ENCODE assay signal across 10 cellular contexts in genomic region chr16:30353438-30354129, GRCh38. TPM values are rescaled to one million over a fixed set of nuclear protein-coding genes. Genes with fewer than 3 reads are reported as not detected.
DNase-seq lines count a peak whose midpoint lies in the region; ATAC-seq and TF ChIP-seq lines count a peak whose summit lies in the region.
"Had no signal": no experiment of that assay in that cellular context is flagged by ENCODE, and none has a peak within 500 bp of the region (broad histone marks: within the 10 kb centered on the region; RNA-seq: fewer than 3 reads in every experiment).

No MANE protein-coding gene starts in this region.

- ATAC-seq in naive B cell (ENCODE audit: low read depth in 2 of 2), result no peak

- TSS peak; percentile 34 for BruUV-seq in MCF 10A (replicated peaks; lab: Mats Ljungman, UMichigan)

- H3K4me3 ChIP-seq in HUES6 (ENCODE audit: low read depth, low read length), result no peak overlapping the region; the same call in 1 of the 2 replicates
- H3K4me3 ChIP-seq in effector memory CD4-positive, alpha-beta T cell (ENCODE audit: insufficient read depth, low read depth, low read length, poor library complexity, severe bottlenecking), result no peak overlapping the region

- H3K9me3 ChIP-seq in HUES6 (ENCODE audit: control insufficient read depth, insufficient read depth, low read depth, low read length), result no peaks in the 10 kb centered on the region
- H3K9me3 ChIP-seq in effector memory CD4-positive, alpha-beta T cell (ENCODE audit: control insufficient read depth, low read length), result no peaks in the 10 kb centered on the region

- POLR2A ChIA-PET in MCF 10A (lab: Yijun Ruan, JAX), result interaction anchor here (0.9 to 8.1 kb wide), 6 partner anchors 14 to 56 kb away, joined by 3 to 132 read pairs (median 7); partner anchors contain the start of genes TBC1D10B and ZNF48

- TF ChIP-seq CTCF in 22Rv1 (IDR thresholded peaks at IDR 0.05) (no peak), MCF 10A (IDR thresholded peaks at IDR 0.05; ENCODE audit: unreplicated experiment) (no peak)

- no peaks in the 10 kb centered on the region for H3K27me3 ChIP-seq in HUES6 (ENCODE audit: control insufficient read depth, insufficient read depth, low read length)
- no peaks in the 10 kb centered on the region for H3K27me3 ChIP-seq in effector memory CD4-positive, alpha-beta T cell (replicated peaks; ENCODE audit: control insufficient read depth, insufficient read depth, low read length, poor library complexity, severe bottlenecking)

- H3K4me3 Mint-ChIP-seq in MCF 10A (ENCODE audit: unreplicated experiment) (peak overlapping the region; percentile 94), naive B cell (peak overlapping the region; percentile 93 to 98 (median 96))

- intact Hi-C loops in MCF 10A (cut with micrococcal nuclease), result no loop called here

- CTCF ChIA-PET in MCF 10A (lab: Yijun Ruan, JAX), result interaction anchor here (0.6 to 2.2 kb wide), 6 partner anchors 12 to 58 kb away, joined by 3 to 9 read pairs (median 4); partner anchors contain the start of gene ZNF771

- DNase-seq in MCF 10A (ENCODE audit: unreplicated experiment), result no peak
- DNase-seq in naive B cell, result no peak
- DNase-seq in effector memory CD4-positive, alpha-beta T cell, result no peak
- no peak for DNase-seq in mesenteric fat pad (ENCODE audit: low spot score)
- DNase-seq in hepatic stellate cell (ENCODE audit: low spot score), result no peak
- no peak for DNase-seq in HCEC 1CT

- H3K9me3 Mint-ChIP-seq in MCF 10A (ENCODE audit: unreplicated experiment) (no peaks in the 10 kb centered on the region), naive B cell (no peaks in the 10 kb centered on the region)

- H3K4me1 Mint-ChIP-seq in MCF 10A (ENCODE audit: insufficient read depth, unreplicated experiment) (peaks cover 35% of the 10 kb centered on the region), naive B cell (peaks cover 55 to 84% (median 61%) of the 10 kb centered on the region in 3 donors)

- H3K36me3 Mint-ChIP-seq in MCF 10A (ENCODE audit: insufficient read depth, unreplicated experiment) (peaks cover 57% of the 10 kb centered on the region), naive B cell (no peaks in the 10 kb centered on the region)

- H3K27ac Mint-ChIP-seq in MCF 10A (ENCODE audit: low read depth, unreplicated experiment) (peak overlapping the region; percentile 61), naive B cell (peak overlapping the region in 3 of 6 donors; percentile 27 to 98 (median 54))

- H3K9ac ChIP-seq in HUES6 (ENCODE audit: low read length), result peak overlapping the region; percentile 98

- peaks cover 12% of the 10 kb centered on the region for H3K4me1 ChIP-seq in HUES6 (ENCODE audit: control insufficient read depth, insufficient read depth, low read length)
- H3K4me1 ChIP-seq in effector memory CD4-positive, alpha-beta T cell (ENCODE audit: control insufficient read depth, insufficient read depth, low read length, poor library complexity, severe bottlenecking), result peaks cover 24% of the 10 kb centered on the region

- H3K27ac ChIP-seq in 22Rv1 (peak overlapping the region; percentile 92; the same call in 1 of the 2 replicates), HUES6 (ENCODE audit: low read depth, low read length) (no peak overlapping the region)
- H3K27ac ChIP-seq in effector memory CD4-positive, alpha-beta T cell (ENCODE audit: insufficient read depth, low read length, poor library complexity, severe bottlenecking), result no peak overlapping the region

- no peaks in the 10 kb centered on the region for H3K27me3 Mint-ChIP-seq in MCF 10A (ENCODE audit: insufficient read depth, unreplicated experiment)
- H3K27me3 Mint-ChIP-seq in naive B cell, result no peaks in the 10 kb centered on the region

- H3K36me3 ChIP-seq in HUES6 (ENCODE audit: control insufficient read depth, insufficient read depth, low read length), result peaks cover 56% of the 10 kb centered on the region
- peaks cover 43% of the 10 kb centered on the region for H3K36me3 ChIP-seq in effector memory CD4-positive, alpha-beta T cell (ENCODE audit: control insufficient read depth, insufficient read depth, low read length)

RNA-seq across cellular contexts. Expression of gene CD2BP2, which starts 1.5 kb away (rescaled TPM):
- total RNA-seq in MCF 10A (2022), result 48.4 and 58.9 TPM in 2 replicates
- 10 to 100 TPM; 24.2 to 36.1 (median 29.7) TPM for polyA plus RNA-seq in naive B cell (ENCODE audit: low read depth in 6 of 6)
- 57.4 TPM for total RNA-seq in mesenteric fat pad

RNA-seq across cellular contexts. Expression of gene TBC1D10B, which starts 16.7 kb away (rescaled TPM):
- total RNA-seq in MCF 10A (2022), result 46.5 and 48.0 TPM in 2 replicates
- polyA plus RNA-seq in naive B cell (ENCODE audit: low read depth in 6 of 6), result 10 to 100 TPM in 3 of 6 donors, 1 to 10 TPM in 3; 6.2 to 16.9 (median 9.7) TPM
- 42.1 TPM for total RNA-seq in mesenteric fat pad

RNA-seq across cellular contexts. Expression of gene MYL11, which starts 21.0 kb away (rescaled TPM):
- total RNA-seq in MCF 10A (2022) (1.2 and 1.6 TPM in 2 replicates), mesenteric fat pad (not detected)
- polyA plus RNA-seq in naive B cell (ENCODE audit: low read depth in 6 of 6), result not detected
- total RNA-seq: lung, temporal lobe had no signal

RNA-seq across cellular contexts. Expression of gene SEPTIN1, which starts 28.8 kb away (rescaled TPM):
- 1.3 and 1.7 TPM in 2 replicates for total RNA-seq in MCF 10A (2022)
- polyA plus RNA-seq in naive B cell (ENCODE audit: low read depth in 6 of 6), result 100 to 1,000 TPM; 102 to 145 (median 112) TPM
- 2.3 TPM for total RNA-seq in mesenteric fat pad

RNA-seq across cellular contexts. Expression of gene ZNF48, which starts 41.6 kb away (rescaled TPM):
- total RNA-seq in MCF 10A (2022), result 11.0 and 12.4 TPM in 2 replicates
- polyA plus RNA-seq in naive B cell (ENCODE audit: low read depth in 6 of 6), result 1 to 10 TPM; 3.4 to 9.9 (median 7.0) TPM
- total RNA-seq in mesenteric fat pad, result 5.3 TPM
